In the genomic region with DNA sequence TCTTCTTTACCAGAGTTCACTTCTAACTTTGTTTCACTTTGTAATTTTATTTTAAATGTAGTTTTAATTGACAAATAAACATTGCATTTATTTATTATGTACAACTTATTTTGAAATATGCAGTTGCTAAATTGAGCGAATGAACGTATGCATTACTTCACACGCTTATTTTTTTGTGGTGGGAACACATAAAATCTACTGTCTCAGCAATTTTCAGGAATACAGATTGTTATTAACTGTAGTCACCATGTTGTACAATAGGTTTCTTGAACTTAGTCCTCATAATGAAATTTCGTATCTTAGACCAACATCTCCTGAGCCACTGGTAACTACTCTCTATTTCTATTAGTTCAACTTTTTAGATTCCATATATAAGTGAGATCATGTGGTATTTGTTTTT, we compare ENCODE assay signal across 35 cellular contexts. TPM values are rescaled to one million over a fixed set of nuclear protein-coding genes. Genes with fewer than 3 reads are reported as not detected.
"Had no signal": no experiment of that assay in that cellular context is flagged by ENCODE, and none has a peak within 500 bp of the region (broad histone marks: within the 10 kb centered on the region; RNA-seq: fewer than 3 reads in every experiment).

No MANE protein-coding gene starts in this region.

- H3K9me3 ChIP-seq: adrenal gland, body of pancreas, breast epithelium had no signal

- H3K36me3 ChIP-seq: adrenal gland, brain microvascular endothelial cell, breast epithelium had no signal

- ATAC-seq: activated CD8-positive, alpha-beta T cell treated with anti-CD3 and anti-CD28 coated beads for 36 hours; activated naive CD4-positive, alpha-beta T cell treated with anti-CD3 and anti-CD28 coated beads, Interleukin-2, amount 50 U/mL, for 72 hours; activated T-cell treated with anti-CD3 and anti-CD28 coated beads, Interleukin-2, amount 50 U/mL, for 4 hours; activated T-cell treated with anti-CD3 and anti-CD28 coated beads, Interleukin-2, amount 50 U/mL, for 72 hours; activated T-helper 17 cell treated with anti-CD3 and anti-CD28 coated beads, Interleukin-2, amount 50 U/mL, for 72 hours; body of pancreas had no signal

- FAIRE-seq: astrocyte, TTC549 had no signal

- H3K4me1 ChIP-seq: adrenal gland, body of pancreas, breast epithelium had no signal

- H3K27me3 ChIP-seq: adrenal gland, body of pancreas, brain microvascular endothelial cell, breast epithelium had no signal

- DNase-seq: activated B cell treated with CpG ODN at 0.5 μM for 24 hours; activated CD4-positive, alpha-beta memory T cell treated with anti-CD3 and anti-CD28 coated beads for 36 hours; activated CD4-positive, alpha-beta T cell treated with anti-CD3 and anti-CD28 coated beads for 4 hours; activated CD4-positive, alpha-beta T cell treated with anti-CD3 and anti-CD28 coated beads, Interleukin-2, amount 10 ng/mL, durations not matched to agents 24 days and 14 days; activated CD4-positive, alpha-beta T cell treated with anti-CD3 and anti-CD28 coated beads, Interleukin-2, amount 50 U/mL, for 1 hour; activated CD4-positive, alpha-beta T cell treated with anti-CD3 and anti-CD28 coated beads, Interleukin-2, amount 50 U/mL, for 4 hours; activated CD4-positive, CD25-positive, alpha-beta regulatory T cell treated with anti-CD3 and anti-CD28 coated beads, Interleukin-2, amount 50 U/mL, for 72 hours; activated CD8-positive, alpha-beta memory T cell treated with anti-CD3 and anti-CD28 coated beads, Interleukin-2, amount 50 U/mL, for 4 hours; activated CD8-positive, alpha-beta T cell treated with anti-CD3 and anti-CD28 coated beads for 36 hours; activated effector memory CD4-positive, alpha-beta T cell treated with anti-CD3 and anti-CD28 coated beads, Interleukin-2, amount 50 U/mL, for 16 hours; activated gamma-delta T cell treated with Interleukin-2 at 50 U/mL for 16 hours; activated naive CD4-positive, alpha-beta T cell; activated naive CD4-positive, alpha-beta T cell treated with anti-CD3 and anti-CD28 coated beads for 36 hours; activated naive CD4-positive, alpha-beta T cell treated with anti-CD3 and anti-CD28 coated beads, Interleukin-2, amount 50 U/mL, for 16 hours; activated naive CD8-positive, alpha-beta T cell treated with anti-CD3 and anti-CD28 coated beads for 36 hours; activated T-cell treated with anti-CD3 and anti-CD28 coated beads for 4 hours; activated T-cell treated with anti-CD3 and anti-CD28 coated beads, Interleukin-2, amount 50 U/mL, for 1 hour; activated T-cell treated with anti-CD3 and anti-CD28 coated beads, Interleukin-2, amount 50 U/mL, for 4 hours; activated T-cell treated with anti-CD3 and anti-CD28 coated beads, Interleukin-2, amount 50 U/mL, for 72 hours; adrenal gland; amniotic stem cell; aorta; body of pancreas; brain microvascular endothelial cell; central memory CD4-positive, alpha-beta T cell; T-helper 2 cell; T-helper 9 cell had no signal

- H3K27ac ChIP-seq: adrenal gland, body of pancreas, brain microvascular endothelial cell, breast epithelium, VCaP had no signal

- H3K4me3 ChIP-seq: adrenal gland, body of pancreas, breast epithelium had no signal

RNA-seq across cellular contexts. Expression of a gene that starts 46.9 kb away (rescaled TPM):
- total RNA-seq: activated B cell treated with CpG ODN at 0.5 μM for 24 hours; activated CD4-positive, alpha-beta memory T cell treated with anti-CD3 and anti-CD28 coated beads for 36 hours; activated CD4-positive, alpha-beta T cell treated with anti-CD3 and anti-CD28 coated beads, Interleukin-2, amount 10 ng/mL, durations not matched to agents 24 days and 14 days; activated CD8-positive, alpha-beta memory T cell treated with anti-CD3 and anti-CD28 coated beads for 36 hours; activated CD8-positive, alpha-beta T cell treated with anti-CD3 and anti-CD28 coated beads for 36 hours; activated naive CD4-positive, alpha-beta T cell treated with anti-CD3 and anti-CD28 coated beads for 36 hours; activated naive CD4-positive, alpha-beta T cell treated with anti-CD3 and anti-CD28 coated beads, Interleukin-2, amount 50 U/mL, for 72 hours; activated naive CD8-positive, alpha-beta T cell treated with anti-CD3 and anti-CD28 coated beads for 36 hours; activated T-cell treated with anti-CD3 and anti-CD28 coated beads, Interleukin-2, amount 50 U/mL, for 4 hours; activated T-cell treated with anti-CD3 and anti-CD28 coated beads, Interleukin-2, amount 50 U/mL, for 72 hours; activated T-helper 1 cell treated with anti-CD3 and anti-CD28 coated beads, Interleukin-12 subunit alpha, Interleukin-12 subunit beta, Interleukin-2, Interleukin-4 antibody, amounts not matched to agents 30 ng/mL and 10 ng/mL and 1 ng/mL, durations not matched to agents 14 hours and 24 hours and 36 hours; activated T-helper 17 cell treated with anti-CD3 and anti-CD28 coated beads, Interleukin-2, amount 50 U/mL, for 72 hours; body of pancreas had no signal
- polyA plus RNA-seq: aorta had no signal
